ENCODE assay signal across 1 cellular context in the genomic region with DNA sequence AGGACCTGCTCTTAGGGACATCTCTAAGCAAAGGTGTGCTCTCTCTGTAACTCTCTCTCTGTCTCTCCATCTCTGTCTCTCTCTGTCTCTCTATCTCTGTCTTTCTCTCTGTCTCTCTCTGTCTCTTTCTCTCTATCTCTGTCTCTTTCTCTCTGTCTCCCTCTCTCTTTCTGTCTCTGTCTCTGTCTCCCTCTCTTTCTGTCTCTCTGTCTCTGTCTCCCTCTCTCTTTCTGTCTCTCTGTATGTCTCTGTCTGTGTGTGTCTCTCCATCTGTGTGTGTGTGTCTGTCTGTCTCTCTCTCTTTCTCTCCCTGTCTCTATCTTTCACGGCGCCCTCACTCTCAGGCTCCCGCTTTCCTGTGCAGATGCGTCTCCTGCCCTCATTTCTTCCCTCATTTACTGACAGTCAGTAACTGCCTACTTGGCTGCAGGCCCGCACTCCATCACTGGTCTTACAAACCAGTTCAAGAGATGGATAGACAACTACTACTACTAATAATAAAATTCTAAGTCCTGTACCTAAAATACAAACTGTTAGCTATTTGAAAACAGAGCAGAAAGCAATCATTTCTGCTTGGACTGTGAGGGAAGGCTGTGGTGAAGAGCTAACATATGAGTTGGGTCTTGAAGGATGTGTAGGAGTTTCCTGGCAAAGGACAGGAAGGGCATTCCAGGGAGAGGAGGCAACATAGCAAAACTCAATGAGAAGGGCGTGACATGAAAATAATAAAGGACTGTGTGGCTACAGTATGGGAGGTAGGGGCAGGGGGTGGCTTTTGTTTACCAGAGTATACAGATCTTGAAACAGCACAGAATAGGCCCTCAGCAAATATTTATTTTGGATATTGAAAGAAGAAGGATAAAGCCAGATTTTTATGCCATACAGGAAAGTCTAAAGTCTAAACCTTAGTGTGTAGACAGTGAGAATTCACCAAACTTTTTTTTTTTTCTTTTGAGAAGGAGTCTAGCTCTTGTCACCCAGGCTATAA.
TF ChIP-seq lines count a peak whose summit lies in the region.

No MANE protein-coding gene starts in this region.

TF ChIP-seq in HepG2, 621 proteins besides CTCF, POLR2A, EP300 and RAD21 (continued from another document and continues in another):
- TF ChIP-seq ZNF609 (CRISPR knock-in tag; IDR thresholded peaks at IDR 0.05; ENCODE audit: borderline replicate concordance) (peak; percentile 43; the same call in 1 of the 2 replicates), ZSCAN25 (CRISPR knock-in tag; IDR thresholded peaks at IDR 0.05) (no peak), FOXP4 (CRISPR knock-in tag; IDR thresholded peaks at IDR 0.05) (peak; percentile 56; the same call in 1 of the 2 replicates), PRMT3 (CRISPR knock-in tag; IDR thresholded peaks at IDR 0.05; ENCODE audit: borderline replicate concordance, low read depth) (no peak), ZNF446 (CRISPR knock-in tag; IDR thresholded peaks at IDR 0.05) (no peak), TAF15 (IDR thresholded peaks at IDR 0.05; ENCODE audit: low read depth, low read length, poor library complexity, severe bottlenecking) (no peak), ZNF891 (CRISPR knock-in tag; IDR thresholded peaks at IDR 0.05) (no peak), CEBPB (IDR thresholded peaks at IDR 0.05; ENCODE audit: borderline replicate concordance, low read depth, low read length) (no peak), ZNF576 (CRISPR knock-in tag; IDR thresholded peaks at IDR 0.05) (no peak), ZNF263 (CRISPR knock-in tag; IDR thresholded peaks at IDR 0.05) (no peak), HOXA7 (CRISPR knock-in tag; IDR thresholded peaks at IDR 0.05) (no peak), NFRKB (IDR thresholded peaks at IDR 0.05) (no peak), ELF3 (CRISPR knock-in tag; IDR thresholded peaks at IDR 0.05) (no peak), GABPB1 (CRISPR knock-in tag; IDR thresholded peaks at IDR 0.05) (0 out of 2 replicates have a peak, but pooled peaks have one; percentile 7), PRPF4 (IDR thresholded peaks at IDR 0.05; ENCODE audit: low read depth, low read length, poor library complexity, severe bottlenecking) (no peak), ZFY (CRISPR knock-in tag; IDR thresholded peaks at IDR 0.05) (no peak), RAD51 (IDR thresholded peaks at IDR 0.05; ENCODE audit: borderline replicate concordance) (no peak), SMAD1 (CRISPR knock-in tag; IDR thresholded peaks at IDR 0.05; ENCODE audit: borderline replicate concordance, low read depth) (no peak), SUZ12 (IDR thresholded peaks at IDR 0.05; ENCODE audit: low read depth, low read length) (no peak), ZFP90 (CRISPR knock-in tag; IDR thresholded peaks at IDR 0.05; ENCODE audit: borderline replicate concordance) (no peak), ZNF670 (CRISPR knock-in tag; IDR thresholded peaks at IDR 0.05; ENCODE audit: borderline replicate concordance) (no peak), CAMTA2 (CRISPR knock-in tag; IDR thresholded peaks at IDR 0.05; ENCODE audit: borderline replicate concordance) (no peak), TGIF2 (CRISPR knock-in tag; IDR thresholded peaks at IDR 0.05) (no peak), NR2F6 (IDR thresholded peaks at IDR 0.05) (no peak), NR2F6 (CRISPR knock-in tag; IDR thresholded peaks at IDR 0.05) (0 out of 2 replicates have a peak, but pooled peaks have one; percentile 21), BHLHE40 (IDR thresholded peaks at IDR 0.05; ENCODE audit: low read length) (no peak), ZBTB14 (CRISPR knock-in tag; IDR thresholded peaks at IDR 0.05) (no peak), ZNF772 (CRISPR knock-in tag; IDR thresholded peaks at IDR 0.05) (no peak)
- TF ChIP-seq, protein P1, sequence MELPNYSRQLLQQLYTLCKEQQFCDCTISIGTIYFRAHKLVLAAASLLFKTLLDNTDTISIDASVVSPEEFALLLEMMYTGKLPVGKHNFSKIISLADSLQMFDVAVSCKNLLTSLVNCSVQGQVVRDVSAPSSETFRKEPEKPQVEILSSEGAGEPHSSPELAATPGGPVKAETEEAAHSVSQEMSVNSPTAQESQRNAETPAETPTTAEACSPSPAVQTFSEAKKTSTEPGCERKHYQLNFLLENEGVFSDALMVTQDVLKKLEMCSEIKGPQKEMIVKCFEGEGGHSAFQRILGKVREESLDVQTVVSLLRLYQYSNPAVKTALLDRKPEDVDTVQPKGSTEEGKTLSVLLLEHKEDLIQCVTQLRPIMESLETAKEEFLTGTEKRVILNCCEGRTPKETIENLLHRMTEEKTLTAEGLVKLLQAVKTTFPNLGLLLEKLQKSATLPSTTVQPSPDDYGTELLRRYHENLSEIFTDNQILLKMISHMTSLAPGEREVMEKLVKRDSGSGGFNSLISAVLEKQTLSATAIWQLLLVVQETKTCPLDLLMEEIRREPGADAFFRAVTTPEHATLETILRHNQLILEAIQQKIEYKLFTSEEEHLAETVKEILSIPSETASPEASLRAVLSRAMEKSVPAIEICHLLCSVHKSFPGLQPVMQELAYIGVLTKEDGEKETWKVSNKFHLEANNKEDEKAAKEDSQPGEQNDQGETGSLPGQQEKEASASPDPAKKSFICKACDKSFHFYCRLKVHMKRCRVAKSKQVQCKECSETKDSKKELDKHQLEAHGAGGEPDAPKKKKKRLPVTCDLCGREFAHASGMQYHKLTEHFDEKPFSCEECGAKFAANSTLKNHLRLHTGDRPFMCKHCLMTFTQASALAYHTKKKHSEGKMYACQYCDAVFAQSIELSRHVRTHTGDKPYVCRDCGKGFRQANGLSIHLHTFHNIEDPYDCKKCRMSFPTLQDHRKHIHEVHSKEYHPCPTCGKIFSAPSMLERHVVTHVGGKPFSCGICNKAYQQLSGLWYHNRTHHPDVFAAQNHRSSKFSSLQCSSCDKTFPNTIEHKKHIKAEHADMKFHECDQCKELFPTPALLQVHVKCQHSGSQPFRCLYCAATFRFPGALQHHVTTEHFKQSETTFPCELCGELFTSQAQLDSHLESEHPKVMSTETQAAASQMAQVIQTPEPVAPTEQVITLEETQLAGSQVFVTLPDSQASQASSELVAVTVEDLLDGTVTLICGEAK (IDR thresholded peaks at IDR 0.05), result no peak
- TF ChIP-seq, protein P1 (CRISPR knock-in tag; IDR thresholded peaks at IDR 0.05), result no peak
- TF ChIP-seq, protein P2, sequence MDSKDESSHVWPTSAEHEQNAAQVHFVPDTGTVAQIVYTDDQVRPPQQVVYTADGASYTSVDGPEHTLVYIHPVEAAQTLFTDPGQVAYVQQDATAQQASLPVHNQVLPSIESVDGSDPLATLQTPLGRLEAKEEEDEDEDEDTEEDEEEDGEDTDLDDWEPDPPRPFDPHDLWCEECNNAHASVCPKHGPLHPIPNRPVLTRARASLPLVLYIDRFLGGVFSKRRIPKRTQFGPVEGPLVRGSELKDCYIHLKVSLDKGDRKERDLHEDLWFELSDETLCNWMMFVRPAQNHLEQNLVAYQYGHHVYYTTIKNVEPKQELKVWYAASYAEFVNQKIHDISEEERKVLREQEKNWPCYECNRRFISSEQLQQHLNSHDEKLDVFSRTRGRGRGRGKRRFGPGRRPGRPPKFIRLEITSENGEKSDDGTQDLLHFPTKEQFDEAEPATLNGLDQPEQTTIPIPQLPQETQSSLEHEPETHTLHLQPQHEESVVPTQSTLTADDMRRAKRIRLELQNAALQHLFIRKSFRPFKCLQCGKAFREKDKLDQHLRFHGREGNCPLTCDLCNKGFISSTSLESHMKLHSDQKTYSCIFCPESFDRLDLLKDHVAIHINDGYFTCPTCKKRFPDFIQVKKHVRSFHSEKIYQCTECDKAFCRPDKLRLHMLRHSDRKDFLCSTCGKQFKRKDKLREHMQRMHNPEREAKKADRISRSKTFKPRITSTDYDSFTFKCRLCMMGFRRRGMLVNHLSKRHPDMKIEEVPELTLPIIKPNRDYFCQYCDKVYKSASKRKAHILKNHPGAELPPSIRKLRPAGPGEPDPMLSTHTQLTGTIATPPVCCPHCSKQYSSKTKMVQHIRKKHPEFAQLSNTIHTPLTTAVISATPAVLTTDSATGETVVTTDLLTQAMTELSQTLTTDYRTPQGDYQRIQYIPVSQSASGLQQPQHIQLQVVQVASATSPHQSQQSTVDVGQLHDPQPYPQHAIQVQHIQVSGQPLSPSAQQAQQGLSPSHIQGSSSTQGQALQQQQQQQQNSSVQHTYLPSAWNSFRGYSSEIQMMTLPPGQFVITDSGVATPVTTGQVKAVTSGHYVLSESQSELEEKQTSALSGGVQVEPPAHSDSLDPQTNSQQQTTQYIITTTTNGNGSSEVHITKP (CRISPR knock-in tag; IDR thresholded peaks at IDR 0.05; ENCODE audit: low read depth), result no peak
